In the genomic region with DNA sequence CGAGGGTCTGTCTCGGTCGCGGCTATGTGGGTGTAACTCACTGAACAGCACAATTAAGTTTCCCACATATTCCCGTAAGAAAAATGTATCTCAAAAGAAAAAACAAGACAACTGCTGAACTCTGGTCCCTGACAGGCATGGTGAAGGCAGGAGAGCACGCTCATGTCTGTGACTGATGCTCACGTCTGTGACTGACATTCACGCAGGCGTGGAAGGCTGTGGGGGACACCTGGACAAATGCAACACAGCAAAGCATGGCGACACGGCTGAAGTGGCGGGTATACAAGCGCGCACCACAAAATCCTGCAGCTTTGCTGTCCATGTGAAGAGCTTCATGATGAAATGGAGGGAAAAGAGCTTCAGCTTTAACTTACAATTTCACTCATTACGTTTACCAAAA, we compare ENCODE assay signal across 10 cellular contexts. TPM values are rescaled to one million over a fixed set of nuclear protein-coding genes. Genes with fewer than 3 reads are reported as not detected.
A peak's percentile ranks its signal among the peaks of the same experiment; 100 is the strongest.
DNase-seq lines count a peak whose midpoint lies in the region; ATAC-seq and TF ChIP-seq lines count a peak whose summit lies in the region.
"Had no signal": no experiment of that assay in that cellular context is flagged by ENCODE, and none has a peak within 500 bp of the region (broad histone marks: within the 10 kb centered on the region; RNA-seq: fewer than 3 reads in every experiment).

No MANE protein-coding gene starts in this region.

- H3K27me3 Mint-ChIP-seq in activated CD8-positive, alpha-beta memory T cell treated with anti-CD3 and anti-CD28 coated beads, Interleukin-2, amount 10 ng/mL, durations not matched to agents 7 days and 5 days: no peaks in the 10 kb centered on the region
- no peaks in the 10 kb centered on the region for H3K27me3 Mint-ChIP-seq in activated CD4-positive, alpha-beta memory T cell treated with anti-CD3 and anti-CD28 coated beads for 36 hours
- peaks cover 4 to 8% (median 8%) of the 10 kb centered on the region in 3 donors for H3K27me3 Mint-ChIP-seq in immature natural killer cell (ENCODE audit: low read depth in 3 of 3)

- CTCF ChIA-PET in activated CD8-positive, alpha-beta memory T cell treated with anti-CD3 and anti-CD28 coated beads, Interleukin-2, amount 10 ng/mL, durations not matched to agents 7 days and 5 days (lab: Charles Lee): interaction anchor here (0.6 to 1.5 kb wide), 3 partner anchors 13 to 74 kb away, joined by 3 to 5 read pairs (median 3); no protein-coding TSS in a partner anchor
- CTCF ChIA-PET in activated CD4-positive, alpha-beta memory T cell treated with anti-CD3 and anti-CD28 coated beads for 36 hours (lab: Charles Lee): interaction anchor here (1.2 to 2.9 kb wide), 2 partner anchors 67 to 74 kb away, joined by 3 to 17 read pairs; partner anchors contain the start of gene UBE2G2

- H3K27ac ChIP-seq in spleen: peak overlapping the region in 2 of 8 donors; percentile 22 to 97

- no peaks in the 10 kb centered on the region for H3K9me3 ChIP-seq in spleen

- H3K27me3 ChIP-seq in spleen (replicated peaks in 1 of 7): no peaks in the 10 kb centered on the region

- H3K4me1 Mint-ChIP-seq in activated CD8-positive, alpha-beta memory T cell treated with anti-CD3 and anti-CD28 coated beads, Interleukin-2, amount 10 ng/mL, durations not matched to agents 7 days and 5 days: peaks cover 72% of the 10 kb centered on the region
- H3K4me1 Mint-ChIP-seq in activated CD4-positive, alpha-beta memory T cell treated with anti-CD3 and anti-CD28 coated beads for 36 hours (ENCODE audit: low read depth): peaks cover 77% of the 10 kb centered on the region
- H3K4me1 Mint-ChIP-seq in immature natural killer cell: peaks cover 87 to 88% of the 10 kb centered on the region in 2 donors

- H3K4me3 Mint-ChIP-seq in activated CD8-positive, alpha-beta memory T cell treated with anti-CD3 and anti-CD28 coated beads, Interleukin-2, amount 10 ng/mL, durations not matched to agents 7 days and 5 days: no peak overlapping the region
- no peak overlapping the region for H3K4me3 Mint-ChIP-seq in activated CD4-positive, alpha-beta memory T cell treated with anti-CD3 and anti-CD28 coated beads for 36 hours
- peak overlapping the region in 4 of 5 donors; percentile 30 to 77 (median 64) for H3K4me3 Mint-ChIP-seq in immature natural killer cell

- peaks cover 0 to 42% (median 25%) of the 10 kb centered on the region in 6 donors for H3K36me3 ChIP-seq in spleen

- ATAC-seq in activated CD8-positive, alpha-beta memory T cell treated with anti-CD3 and anti-CD28 coated beads, Interleukin-2, amount 10 ng/mL, durations not matched to agents 7 days and 5 days: no peak
- ATAC-seq in GM19324 (IDR thresholded peaks at IDR 0.05; ENCODE audit: low FRiP score, unreplicated experiment): no peak
- ATAC-seq in GM21619 (IDR thresholded peaks at IDR 0.05; ENCODE audit: unreplicated experiment): no peak

- DNase-seq in activated CD8-positive, alpha-beta memory T cell treated with anti-CD3 and anti-CD28 coated beads, Interleukin-2, amount 10 ng/mL, durations not matched to agents 7 days and 5 days: no peak
- DNase-seq in activated CD8-positive, alpha-beta memory T cell treated with anti-CD3 and anti-CD28 coated beads, Interleukin-2, amount 50 U/mL, for 48 hours: no peak
- no peak for DNase-seq in activated CD4-positive, alpha-beta memory T cell treated with anti-CD3 and anti-CD28 coated beads for 36 hours
- no peak for DNase-seq in immature natural killer cell
- peak; percentile 63 for DNase-seq in spleen
- no peak for DNase-seq in medulla oblongata (ENCODE audit: extremely low spot score)
- DNase-seq: cortex of kidney, NCI-H187 had no signal

- no peak for TF ChIP-seq CTCF in spleen (IDR thresholded peaks at IDR 0.05 in 8 of 11, conservative IDR thresholded peaks at IDR 0.05 in 3 of 11)

- H3K36me3 Mint-ChIP-seq in activated CD8-positive, alpha-beta memory T cell treated with anti-CD3 and anti-CD28 coated beads, Interleukin-2, amount 10 ng/mL, durations not matched to agents 7 days and 5 days: peaks cover 19% of the 10 kb centered on the region
- peaks cover 9% of the 10 kb centered on the region for H3K36me3 Mint-ChIP-seq in activated CD4-positive, alpha-beta memory T cell treated with anti-CD3 and anti-CD28 coated beads for 36 hours
- peaks cover 0 to 13% (median 0%) of the 10 kb centered on the region in 3 donors for H3K36me3 Mint-ChIP-seq in immature natural killer cell

- H3K27ac Mint-ChIP-seq in activated CD8-positive, alpha-beta memory T cell treated with anti-CD3 and anti-CD28 coated beads, Interleukin-2, amount 10 ng/mL, durations not matched to agents 7 days and 5 days: peak overlapping the region; percentile 25
- peak overlapping the region; percentile 88 for H3K27ac Mint-ChIP-seq in activated CD4-positive, alpha-beta memory T cell treated with anti-CD3 and anti-CD28 coated beads for 36 hours
- H3K27ac Mint-ChIP-seq in immature natural killer cell: peak overlapping the region; percentile 10 to 82 (median 66)

- intact Hi-C loops in activated CD4-positive, alpha-beta memory T cell treated with anti-CD3 and anti-CD28 coated beads for 36 hours (cut with micrococcal nuclease): no loop called here
- intact Hi-C loops in spleen (cut with DNase I; ENCODE audit: low total_unique reads): no loop called here

- WGBS in spleen, 5 donors: 87 to 91% (median 88%) methylated on average over 15 of the region's 15 CpGs

- no peaks in the 10 kb centered on the region for H3K9me3 Mint-ChIP-seq in activated CD8-positive, alpha-beta memory T cell treated with anti-CD3 and anti-CD28 coated beads, Interleukin-2, amount 10 ng/mL, durations not matched to agents 7 days and 5 days (ENCODE audit: low read depth)
- no peaks in the 10 kb centered on the region for H3K9me3 Mint-ChIP-seq in activated CD4-positive, alpha-beta memory T cell treated with anti-CD3 and anti-CD28 coated beads for 36 hours
- H3K9me3 Mint-ChIP-seq in immature natural killer cell: no peaks in the 10 kb centered on the region

- no peak for TF ChIP-seq POLR2A in spleen (IDR thresholded peaks at IDR 0.05)

- POLR2A ChIA-PET in activated CD4-positive, alpha-beta memory T cell treated with anti-CD3 and anti-CD28 coated beads for 36 hours (lab: Charles Lee): no interaction called here

- peaks cover 66 to 94% (median 79%) of the 10 kb centered on the region in 6 donors for H3K4me1 ChIP-seq in spleen

- no peak overlapping the region for H3K4me3 ChIP-seq in spleen

RNA-seq across cellular contexts. Expression of gene PTTG1IP, which starts 6.0 kb away (rescaled TPM):
- 10 to 100 TPM; 46.0 to 49.9 TPM for total RNA-seq in activated CD8-positive, alpha-beta memory T cell treated with anti-CD3 and anti-CD28 coated beads, Interleukin-2, amount 10 ng/mL, durations not matched to agents 7 days and 5 days
- total RNA-seq in activated CD4-positive, alpha-beta memory T cell treated with anti-CD3 and anti-CD28 coated beads for 36 hours: 10 to 100 TPM; 43.0 to 44.4 TPM
- 100 to 1,000 TPM in 1 of 3 donors, 10 to 100 TPM in 2; 67.7 to 103 (median 92.9) TPM for polyA plus RNA-seq in immature natural killer cell
- 100 to 1,000 TPM; 121 to 189 (median 165) TPM for total RNA-seq in spleen
- polyA plus RNA-seq in spleen: 10 to 100 TPM; 57.6 to 69.3 (median 64.9) TPM

RNA-seq across cellular contexts. Expression of gene SUMO3, which starts 49.6 kb away (rescaled TPM):
- 10 to 100 TPM; 86.1 to 93.7 TPM for total RNA-seq in activated CD8-positive, alpha-beta memory T cell treated with anti-CD3 and anti-CD28 coated beads, Interleukin-2, amount 10 ng/mL, durations not matched to agents 7 days and 5 days
- total RNA-seq in activated CD4-positive, alpha-beta memory T cell treated with anti-CD3 and anti-CD28 coated beads for 36 hours: 10 to 100 TPM; 77.2 to 77.6 TPM
- polyA plus RNA-seq in immature natural killer cell: 10 to 100 TPM; 85.2 to 95.7 (median 87.4) TPM
- total RNA-seq in spleen: 100 to 1,000 TPM in 1 of 7 donors, 10 to 100 TPM in 6; 62.2 to 101 (median 68.6) TPM
- polyA plus RNA-seq in spleen: 10 to 100 TPM; 38.2 to 90.7 (median 57.9) TPM

RNA-seq across cellular contexts. Expression of gene ITGB2, which starts 53.2 kb away (rescaled TPM):
- 100 to 1,000 TPM; 336 to 372 TPM for total RNA-seq in activated CD8-positive, alpha-beta memory T cell treated with anti-CD3 and anti-CD28 coated beads, Interleukin-2, amount 10 ng/mL, durations not matched to agents 7 days and 5 days
- 100 to 1,000 TPM; 242 to 247 TPM for total RNA-seq in activated CD4-positive, alpha-beta memory T cell treated with anti-CD3 and anti-CD28 coated beads for 36 hours
- polyA plus RNA-seq in immature natural killer cell (1,000 to 10,000 TPM; 1,416 to 2,161 (median 1,452) TPM), spleen (100 to 1,000 TPM in 2 of 3 donors, 10 to 100 TPM in 1; 92.1 to 332 (median 250) TPM)
- total RNA-seq in spleen: 100 to 1,000 TPM; 285 to 754 (median 415) TPM

Comparison
In these comparisons a context has a peak if more than half of its experiments do, and no peak if none do; other contexts are left out.
1. H3K27ac Mint-ChIP-seq: peak in every context shown above with its lines; median percentile 88 in activated CD4-positive, alpha-beta memory T cell treated with anti-CD3 and anti-CD28 coated beads for 36 hours; 66 in immature natural killer cell; 25 in activated CD8-positive, alpha-beta memory T cell treated with anti-CD3 and anti-CD28 coated beads, Interleukin-2, amount 10 ng/mL, durations not matched to agents 7 days and 5 days.
2. H3K4me3 Mint-ChIP-seq: peak in immature natural killer cell (4 of 5); none in activated CD8-positive, alpha-beta memory T cell treated with anti-CD3 and anti-CD28 coated beads, Interleukin-2, amount 10 ng/mL, durations not matched to agents 7 days and 5 days (single experiment) and activated CD4-positive, alpha-beta memory T cell treated with anti-CD3 and anti-CD28 coated beads for 36 hours (single experiment).